1 cellular context compared by ENCODE assay signal in genomic region chr3:17025594-17026139, GRCh38.
TF ChIP-seq lines count a peak whose summit lies in the region.

No MANE protein-coding gene starts in this region.

TF ChIP-seq in GM12878, 131 proteins besides CTCF, POLR2A, EP300 and RAD21 (continued from another document and continues in another):
- TF ChIP-seq USF2 (IDR thresholded peaks at IDR 0.05; ENCODE audit: borderline replicate concordance, low read depth, low read length): peak; percentile 11; the same call in 1 of the 2 replicates
- no peak for TF ChIP-seq TCF3 (IDR thresholded peaks at IDR 0.05; ENCODE audit: borderline replicate concordance, insufficient read depth, low read depth, low read length)
- TF ChIP-seq PBX3 (IDR thresholded peaks at IDR 0.05; ENCODE audit: insufficient replicate concordance, low read depth, low read length): no peak
- peak; percentile 51; the same call in 1 of the 2 replicates for TF ChIP-seq IKZF1 (conservative IDR thresholded peaks at IDR 0.05)
- TF ChIP-seq REST (IDR thresholded peaks at IDR 0.05; ENCODE audit: low read depth, low read length): no peak
- TF ChIP-seq MLLT1 (IDR thresholded peaks at IDR 0.05): 0 out of 2 replicates have a peak, but pooled peaks have one; percentile 34
- TF ChIP-seq CBX5 (IDR thresholded peaks at IDR 0.05; ENCODE audit: low read depth): no peak
- no peak for TF ChIP-seq CEBPZ (IDR thresholded peaks at IDR 0.05; ENCODE audit: low read depth, low read length)
- TF ChIP-seq ZZZ3 (IDR thresholded peaks at IDR 0.05; ENCODE audit: control insufficient read depth, insufficient read length, low read depth): no peak
- TF ChIP-seq YY1 (IDR thresholded peaks at IDR 0.05; ENCODE audit: low read depth, low read length): no peak
- TF ChIP-seq SKIL (IDR thresholded peaks at IDR 0.05; ENCODE audit: low read depth, poor library complexity, severe bottlenecking): peak; percentile 51
- TF ChIP-seq GATAD2B (conservative IDR thresholded peaks at IDR 0.05; ENCODE audit: low read depth): 0 out of 2 replicates have a peak, but pooled peaks have one; percentile 37
- peak; percentile 98 for TF ChIP-seq ATF7 (IDR thresholded peaks at IDR 0.05; ENCODE audit: low read depth)
- TF ChIP-seq MYC (IDR thresholded peaks at IDR 0.05; ENCODE audit: insufficient read depth, insufficient read length, insufficient replicate concordance, low read length, severe bottlenecking): no peak
- no peak for TF ChIP-seq RCOR1 (conservative IDR thresholded peaks at IDR 0.05; ENCODE audit: low read depth, low read length)
- TF ChIP-seq PRDM15 (CRISPR knock-in tag; IDR thresholded peaks at IDR 0.05): no peak
- TF ChIP-seq ZNF207 (IDR thresholded peaks at IDR 0.05; ENCODE audit: borderline replicate concordance): no peak; the same call in 1 of the 2 replicates
- TF ChIP-seq CREM (IDR thresholded peaks at IDR 0.05; ENCODE audit: low read depth): peak; percentile 33; the same call in 1 of the 2 replicates
- TF ChIP-seq TCF12 (IDR thresholded peaks at IDR 0.05; ENCODE audit: low read depth, low read length): 0 out of 2 replicates have a peak, but pooled peaks have one; percentile 39
- TF ChIP-seq ZNF24 (IDR thresholded peaks at IDR 0.05): no peak
- TF ChIP-seq TCF7 (IDR thresholded peaks at IDR 0.05; ENCODE audit: borderline replicate concordance): no peak
- no peak for TF ChIP-seq ZBTB33 (IDR thresholded peaks at IDR 0.05)
- no peak for TF ChIP-seq BMI1 (IDR thresholded peaks at IDR 0.05; ENCODE audit: borderline replicate concordance)
- peak; percentile 51; the same call in 1 of the 2 replicates for TF ChIP-seq RFX5 (IDR thresholded peaks at IDR 0.05; ENCODE audit: low read depth, low read length)
- TF ChIP-seq ZNF687 (IDR thresholded peaks at IDR 0.05): peak; percentile 93
- TF ChIP-seq CBX3 (IDR thresholded peaks at IDR 0.05; ENCODE audit: borderline replicate concordance, low read depth): no peak
- no peak for TF ChIP-seq KDM1A (IDR thresholded peaks at IDR 0.05; ENCODE audit: borderline replicate concordance)
- no peak for TF ChIP-seq SREBF2 (IDR thresholded peaks at IDR 0.05; ENCODE audit: low read length)
- peak; percentile 69 for TF ChIP-seq CREB1 (IDR thresholded peaks at IDR 0.05; ENCODE audit: low read depth)
- TF ChIP-seq FOXM1 (IDR thresholded peaks at IDR 0.05; ENCODE audit: low read depth, low read length): no peak
